ENCODE assay signal across 2 cellular contexts in genomic region chr5:74636552-74636951, GRCh38.
TF ChIP-seq lines count a peak whose summit lies in the region.

No MANE protein-coding gene starts in this region.

TF ChIP-seq in SK-N-SH, 30 proteins besides CTCF, POLR2A, EP300 and RAD21 (continued from another document):
- TF ChIP-seq REST (IDR thresholded peaks at IDR 0.05; ENCODE audit: low read depth, low read length): no peak
- no peak for TF ChIP-seq MAX (IDR thresholded peaks at IDR 0.05; ENCODE audit: low read depth)
- no peak for TF ChIP-seq POLR2AphosphoS5 (IDR thresholded peaks at IDR 0.05; ENCODE audit: low read depth, low read length)
- no peak for TF ChIP-seq USF2 (IDR thresholded peaks at IDR 0.05; ENCODE audit: borderline replicate concordance, low read depth, low read length)
- no peak for TF ChIP-seq NFIC (IDR thresholded peaks at IDR 0.05; ENCODE audit: borderline replicate concordance)
- TF ChIP-seq GATA2 (CRISPR knock-in tag; IDR thresholded peaks at IDR 0.05): no peak
- TF ChIP-seq FOXJ3 (CRISPR knock-in tag; IDR thresholded peaks at IDR 0.05): no peak
- TF ChIP-seq NRF1 (IDR thresholded peaks at IDR 0.05; ENCODE audit: low read depth, low read length): no peak
- no peak for TF ChIP-seq IRF3 (IDR thresholded peaks at IDR 0.05; ENCODE audit: low read depth, low read length)

TF ChIP-seq in SK-N-SH treated with all-trans-retinoic acid at 6 μM for 48 hours, 23 proteins besides CTCF, POLR2A, EP300 and RAD21 (continued from another document):
- TF ChIP-seq TOX (CRISPR knock-in tag; IDR thresholded peaks at IDR 0.05; ENCODE audit: borderline replicate concordance): no peak
- no peak for TF ChIP-seq CREB5 (CRISPR knock-in tag; IDR thresholded peaks at IDR 0.05; ENCODE audit: low read depth)
- TF ChIP-seq ZFP30 (CRISPR knock-in tag; IDR thresholded peaks at IDR 0.05): no peak
